In the genomic region with DNA sequence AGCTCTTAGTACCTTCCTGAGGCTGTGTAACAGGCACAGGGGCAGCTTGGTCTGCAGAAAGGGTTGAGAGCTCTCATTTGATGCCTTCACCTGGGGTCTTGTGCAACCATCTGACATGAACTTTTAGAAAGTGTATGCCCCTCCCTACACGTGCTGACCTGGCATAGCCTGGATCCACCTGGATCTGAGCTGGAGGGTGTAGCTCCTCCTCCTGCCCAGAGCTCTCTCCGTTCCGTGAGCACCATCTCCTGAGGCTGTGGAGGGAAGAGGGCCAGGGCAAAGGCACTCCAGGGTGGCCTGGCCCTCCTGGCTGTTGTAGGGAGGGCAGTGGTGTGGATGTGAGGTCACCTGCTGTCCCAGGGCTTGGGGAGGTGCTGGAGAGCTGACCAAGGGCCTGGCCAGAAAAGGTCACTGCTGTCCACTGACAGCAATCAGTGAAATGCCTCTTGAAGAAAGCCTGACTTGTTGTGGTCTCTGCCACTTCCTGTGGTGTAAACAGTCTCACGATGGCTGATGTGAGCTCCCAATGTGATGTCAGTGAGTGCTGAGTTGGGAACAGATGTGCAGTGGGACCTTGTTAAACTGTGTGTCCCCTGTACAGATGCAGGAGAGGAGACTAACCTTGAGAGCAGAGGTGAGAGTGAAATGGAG, we compare ENCODE assay signal across 9 cellular contexts. TPM values are rescaled to one million over a fixed set of nuclear protein-coding genes. Genes with fewer than 3 reads are reported as not detected.
DNase-seq lines count a peak whose midpoint lies in the region; ATAC-seq lines count a peak whose summit lies in the region.
"Had no signal": no experiment of that assay in that cellular context is flagged by ENCODE, and none has a peak within 500 bp of the region (broad histone marks: within the 10 kb centered on the region; RNA-seq: fewer than 3 reads in every experiment).

No MANE protein-coding gene starts in this region.

- intact Hi-C loops in activated T-helper 1 cell treated with anti-CD3 and anti-CD28 coated beads, Interleukin-12 subunit alpha, Interleukin-12 subunit beta, Interleukin-2, Interleukin-4 antibody, amounts not matched to agents 30 ng/mL and 10 ng/mL and 1 ng/mL, durations not matched to agents 14 hours and 24 hours and 36 hours (cut with micrococcal nuclease): no loop called here

- ATAC-seq in HG03520 (IDR thresholded peaks at IDR 0.05; ENCODE audit: unreplicated experiment): peak; percentile 28

- peaks cover 14% of the 10 kb centered on the region for H3K36me3 Mint-ChIP-seq in activated T-helper 1 cell treated with anti-CD3 and anti-CD28 coated beads, Interleukin-12 subunit alpha, Interleukin-12 subunit beta, Interleukin-2, Interleukin-4 antibody, amounts not matched to agents 30 ng/mL and 10 ng/mL and 1 ng/mL, durations not matched to agents 14 hours and 24 hours and 36 hours (ENCODE audit: low read depth)

- peak overlapping the region; percentile 72 for H3K4me3 Mint-ChIP-seq in activated T-helper 1 cell treated with anti-CD3 and anti-CD28 coated beads, Interleukin-12 subunit alpha, Interleukin-12 subunit beta, Interleukin-2, Interleukin-4 antibody, amounts not matched to agents 30 ng/mL and 10 ng/mL and 1 ng/mL, durations not matched to agents 14 hours and 24 hours and 36 hours

- H3K4me1 Mint-ChIP-seq in activated T-helper 1 cell treated with anti-CD3 and anti-CD28 coated beads, Interleukin-12 subunit alpha, Interleukin-12 subunit beta, Interleukin-2, Interleukin-4 antibody, amounts not matched to agents 30 ng/mL and 10 ng/mL and 1 ng/mL, durations not matched to agents 14 hours and 24 hours and 36 hours (ENCODE audit: low read depth): peaks cover 49% of the 10 kb centered on the region

- peak overlapping the region; percentile 51 for H3K27ac Mint-ChIP-seq in activated T-helper 1 cell treated with anti-CD3 and anti-CD28 coated beads, Interleukin-12 subunit alpha, Interleukin-12 subunit beta, Interleukin-2, Interleukin-4 antibody, amounts not matched to agents 30 ng/mL and 10 ng/mL and 1 ng/mL, durations not matched to agents 14 hours and 24 hours and 36 hours

- H3K27me3 Mint-ChIP-seq in activated T-helper 1 cell treated with anti-CD3 and anti-CD28 coated beads, Interleukin-12 subunit alpha, Interleukin-12 subunit beta, Interleukin-2, Interleukin-4 antibody, amounts not matched to agents 30 ng/mL and 10 ng/mL and 1 ng/mL, durations not matched to agents 14 hours and 24 hours and 36 hours (ENCODE audit: insufficient read depth): peaks cover 26% of the 10 kb centered on the region

- no peaks in the 10 kb centered on the region for H3K9me3 Mint-ChIP-seq in activated T-helper 1 cell treated with anti-CD3 and anti-CD28 coated beads, Interleukin-12 subunit alpha, Interleukin-12 subunit beta, Interleukin-2, Interleukin-4 antibody, amounts not matched to agents 30 ng/mL and 10 ng/mL and 1 ng/mL, durations not matched to agents 14 hours and 24 hours and 36 hours

- DNase-seq in stimulated activated CD4-positive, alpha-beta T cell treated with anti-CD3 and anti-CD28 coated beads, Interleukin-4, amount 100 ng/mL, for 24 hours: peak; percentile 27
- DNase-seq in stimulated activated CD4-positive, alpha-beta T cell treated with anti-CD3 and anti-CD28 coated beads, Interleukin-2, amount 100 ng/mL, for 48 hours: no peak
- peak; percentile 50 for DNase-seq in activated T-helper 1 cell treated with anti-CD3 and anti-CD28 coated beads, Interleukin-12 subunit alpha, Interleukin-12 subunit beta, Interleukin-2, Interleukin-4 antibody, amounts not matched to agents 30 ng/mL and 10 ng/mL and 1 ng/mL, durations not matched to agents 14 hours and 24 hours and 36 hours (ENCODE audit: low spot score)
- DNase-seq in mucosa of gallbladder (ENCODE audit: low spot score) (no peak), anterior cingulate cortex (lab: John Stamatoyannopoulos, UW) (no peak), SHP77 (lab: John Stamatoyannopoulos, UW) (no peak), NCI-H1417 (lab: John Stamatoyannopoulos, UW) (no peak)
- DNase-seq: erythroblast had no signal

RNA-seq across cellular contexts. Expression of gene AMZ1, which starts 23.0 kb away (rescaled TPM):
- total RNA-seq in activated T-helper 1 cell treated with anti-CD3 and anti-CD28 coated beads, Interleukin-12 subunit alpha, Interleukin-12 subunit beta, Interleukin-2, Interleukin-4 antibody, amounts not matched to agents 30 ng/mL and 10 ng/mL and 1 ng/mL, durations not matched to agents 14 hours and 24 hours and 36 hours: 0.05 TPM in 1 of 2 replicates, not detected in the other
- total RNA-seq in mucosa of gallbladder: 0.35 TPM

Comparison
In these comparisons a context has a peak if more than half of its experiments do, and no peak if none do; other contexts are left out.
1. DNase-seq: peak in stimulated activated CD4-positive, alpha-beta T cell treated with anti-CD3 and anti-CD28 coated beads, Interleukin-4, amount 100 ng/mL, for 24 hours (single experiment) and activated T-helper 1 cell treated with anti-CD3 and anti-CD28 coated beads, Interleukin-12 subunit alpha, Interleukin-12 subunit beta, Interleukin-2, Interleukin-4 antibody, amounts not matched to agents 30 ng/mL and 10 ng/mL and 1 ng/mL, durations not matched to agents 14 hours and 24 hours and 36 hours (single experiment); none in stimulated activated CD4-positive, alpha-beta T cell treated with anti-CD3 and anti-CD28 coated beads, Interleukin-2, amount 100 ng/mL, for 48 hours (0 of 2), mucosa of gallbladder (single experiment), anterior cingulate cortex (0 of 58), SHP77 (0 of 2) and NCI-H1417 (0 of 3).